2 cellular contexts compared by ENCODE assay signal in the genomic region with DNA sequence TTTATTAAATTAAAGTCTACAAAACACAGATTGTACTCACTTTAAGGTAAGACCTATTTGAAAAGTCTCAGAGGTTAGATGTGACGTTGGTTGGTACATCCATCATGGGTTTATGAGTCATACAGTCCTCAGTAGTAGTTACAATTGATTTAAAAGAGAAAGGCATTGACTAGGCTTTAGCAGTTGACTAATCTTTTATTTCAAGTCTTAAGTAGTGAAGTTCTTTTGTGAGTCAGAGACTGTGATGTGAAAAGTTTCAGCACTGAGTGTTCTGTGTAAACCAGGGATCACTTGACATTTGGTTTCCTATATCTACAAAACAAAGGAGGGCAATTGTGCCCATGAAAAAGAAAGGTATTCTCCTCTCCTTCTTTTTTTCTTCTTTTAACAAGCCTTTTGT.
A peak's percentile ranks its signal among the peaks of the same experiment; 100 is the strongest.
TF ChIP-seq lines count a peak whose summit lies in the region.

No MANE protein-coding gene starts in this region.

TF ChIP-seq in SK-N-SH treated with all-trans-retinoic acid at 6 μM for 48 hours, 23 proteins besides CTCF, POLR2A, EP300 and RAD21 (continued from another document):
- TF ChIP-seq GLIS3 (CRISPR knock-in tag; IDR thresholded peaks at IDR 0.05) (no peak), RARB (CRISPR knock-in tag; IDR thresholded peaks at IDR 0.05) (no peak), ZNF565 (CRISPR knock-in tag; conservative IDR thresholded peaks at IDR 0.05; ENCODE audit: low read depth) (no peak), TOX (CRISPR knock-in tag; IDR thresholded peaks at IDR 0.05; ENCODE audit: borderline replicate concordance) (peak; percentile 97), ZC3H10 (CRISPR knock-in tag; IDR thresholded peaks at IDR 0.05) (peak; percentile 94), ZFP30 (CRISPR knock-in tag; IDR thresholded peaks at IDR 0.05) (no peak), BACH2 (CRISPR knock-in tag; IDR thresholded peaks at IDR 0.05; ENCODE audit: borderline replicate concordance) (no peak), ISL1 (CRISPR knock-in tag; IDR thresholded peaks at IDR 0.05) (peak; percentile 37; the same call in 1 of the 2 replicates), CSDC2 (CRISPR knock-in tag; IDR thresholded peaks at IDR 0.05) (no peak), ZFP3 (CRISPR knock-in tag; IDR thresholded peaks at IDR 0.05) (no peak)
- TF ChIP-seq, protein P1, sequence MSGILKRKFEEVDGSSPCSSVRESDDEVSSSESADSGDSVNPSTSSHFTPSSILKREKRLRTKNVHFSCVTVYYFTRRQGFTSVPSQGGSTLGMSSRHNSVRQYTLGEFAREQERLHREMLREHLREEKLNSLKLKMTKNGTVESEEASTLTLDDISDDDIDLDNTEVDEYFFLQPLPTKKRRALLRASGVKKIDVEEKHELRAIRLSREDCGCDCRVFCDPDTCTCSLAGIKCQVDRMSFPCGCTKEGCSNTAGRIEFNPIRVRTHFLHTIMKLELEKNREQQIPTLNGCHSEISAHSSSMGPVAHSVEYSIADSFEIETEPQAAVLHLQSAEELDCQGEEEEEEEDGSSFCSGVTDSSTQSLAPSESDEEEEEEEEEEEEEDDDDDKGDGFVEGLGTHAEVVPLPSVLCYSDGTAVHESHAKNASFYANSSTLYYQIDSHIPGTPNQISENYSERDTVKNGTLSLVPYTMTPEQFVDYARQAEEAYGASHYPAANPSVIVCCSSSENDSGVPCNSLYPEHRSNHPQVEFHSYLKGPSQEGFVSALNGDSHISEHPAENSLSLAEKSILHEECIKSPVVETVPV (CRISPR knock-in tag; IDR thresholded peaks at IDR 0.05) = no peak; the same call in 1 of the 2 replicates
- TF ChIP-seq, protein P2, sequence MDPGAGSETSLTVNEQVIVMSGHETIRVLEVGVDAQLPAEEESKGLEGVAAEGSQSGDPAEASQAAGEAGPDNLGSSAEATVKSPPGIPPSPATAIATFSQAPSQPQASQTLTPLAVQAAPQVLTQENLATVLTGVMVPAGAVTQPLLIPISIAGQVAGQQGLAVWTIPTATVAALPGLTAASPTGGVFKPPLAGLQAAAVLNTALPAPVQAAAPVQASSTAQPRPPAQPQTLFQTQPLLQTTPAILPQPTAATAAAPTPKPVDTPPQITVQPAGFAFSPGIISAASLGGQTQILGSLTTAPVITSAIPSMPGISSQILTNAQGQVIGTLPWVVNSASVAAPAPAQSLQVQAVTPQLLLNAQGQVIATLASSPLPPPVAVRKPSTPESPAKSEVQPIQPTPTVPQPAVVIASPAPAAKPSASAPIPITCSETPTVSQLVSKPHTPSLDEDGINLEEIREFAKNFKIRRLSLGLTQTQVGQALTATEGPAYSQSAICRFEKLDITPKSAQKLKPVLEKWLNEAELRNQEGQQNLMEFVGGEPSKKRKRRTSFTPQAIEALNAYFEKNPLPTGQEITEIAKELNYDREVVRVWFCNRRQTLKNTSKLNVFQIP (CRISPR knock-in tag; IDR thresholded peaks at IDR 0.05; ENCODE audit: borderline replicate concordance, low read depth) = no peak
- TF ChIP-seq, protein P3, sequence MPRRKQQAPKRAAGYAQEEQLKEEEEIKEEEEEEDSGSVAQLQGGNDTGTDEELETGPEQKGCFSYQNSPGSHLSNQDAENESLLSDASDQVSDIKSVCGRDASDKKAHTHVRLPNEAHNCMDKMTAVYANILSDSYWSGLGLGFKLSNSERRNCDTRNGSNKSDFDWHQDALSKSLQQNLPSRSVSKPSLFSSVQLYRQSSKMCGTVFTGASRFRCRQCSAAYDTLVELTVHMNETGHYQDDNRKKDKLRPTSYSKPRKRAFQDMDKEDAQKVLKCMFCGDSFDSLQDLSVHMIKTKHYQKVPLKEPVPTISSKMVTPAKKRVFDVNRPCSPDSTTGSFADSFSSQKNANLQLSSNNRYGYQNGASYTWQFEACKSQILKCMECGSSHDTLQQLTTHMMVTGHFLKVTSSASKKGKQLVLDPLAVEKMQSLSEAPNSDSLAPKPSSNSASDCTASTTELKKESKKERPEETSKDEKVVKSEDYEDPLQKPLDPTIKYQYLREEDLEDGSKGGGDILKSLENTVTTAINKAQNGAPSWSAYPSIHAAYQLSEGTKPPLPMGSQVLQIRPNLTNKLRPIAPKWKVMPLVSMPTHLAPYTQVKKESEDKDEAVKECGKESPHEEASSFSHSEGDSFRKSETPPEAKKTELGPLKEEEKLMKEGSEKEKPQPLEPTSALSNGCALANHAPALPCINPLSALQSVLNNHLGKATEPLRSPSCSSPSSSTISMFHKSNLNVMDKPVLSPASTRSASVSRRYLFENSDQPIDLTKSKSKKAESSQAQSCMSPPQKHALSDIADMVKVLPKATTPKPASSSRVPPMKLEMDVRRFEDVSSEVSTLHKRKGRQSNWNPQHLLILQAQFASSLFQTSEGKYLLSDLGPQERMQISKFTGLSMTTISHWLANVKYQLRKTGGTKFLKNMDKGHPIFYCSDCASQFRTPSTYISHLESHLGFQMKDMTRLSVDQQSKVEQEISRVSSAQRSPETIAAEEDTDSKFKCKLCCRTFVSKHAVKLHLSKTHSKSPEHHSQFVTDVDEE (CRISPR knock-in tag; IDR thresholded peaks at IDR 0.05) = no peak
TF ChIP-seq in SK-N-SH treated with all-trans-retinoic acid at 6 μM for 48 hours: peak in this region for 4.

TF ChIP-seq in SK-N-SH, 30 proteins besides CTCF, POLR2A, EP300 and RAD21 (continued from another document):
- TF ChIP-seq FOXJ3 (CRISPR knock-in tag; IDR thresholded peaks at IDR 0.05) = no peak
- TF ChIP-seq TEAD4 (IDR thresholded peaks at IDR 0.05; ENCODE audit: borderline replicate concordance, insufficient read depth) = no peak
- TF ChIP-seq, protein P4, sequence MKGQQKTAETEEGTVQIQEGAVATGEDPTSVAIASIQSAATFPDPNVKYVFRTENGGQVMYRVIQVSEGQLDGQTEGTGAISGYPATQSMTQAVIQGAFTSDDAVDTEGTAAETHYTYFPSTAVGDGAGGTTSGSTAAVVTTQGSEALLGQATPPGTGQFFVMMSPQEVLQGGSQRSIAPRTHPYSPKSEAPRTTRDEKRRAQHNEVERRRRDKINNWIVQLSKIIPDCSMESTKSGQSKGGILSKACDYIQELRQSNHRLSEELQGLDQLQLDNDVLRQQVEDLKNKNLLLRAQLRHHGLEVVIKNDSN (IDR thresholded peaks at IDR 0.05; ENCODE audit: borderline replicate concordance, low read depth) = no peak
- no peak for TF ChIP-seq SIN3A (IDR thresholded peaks at IDR 0.05; ENCODE audit: borderline replicate concordance, low read depth, low read length)
- TF ChIP-seq, protein P5, sequence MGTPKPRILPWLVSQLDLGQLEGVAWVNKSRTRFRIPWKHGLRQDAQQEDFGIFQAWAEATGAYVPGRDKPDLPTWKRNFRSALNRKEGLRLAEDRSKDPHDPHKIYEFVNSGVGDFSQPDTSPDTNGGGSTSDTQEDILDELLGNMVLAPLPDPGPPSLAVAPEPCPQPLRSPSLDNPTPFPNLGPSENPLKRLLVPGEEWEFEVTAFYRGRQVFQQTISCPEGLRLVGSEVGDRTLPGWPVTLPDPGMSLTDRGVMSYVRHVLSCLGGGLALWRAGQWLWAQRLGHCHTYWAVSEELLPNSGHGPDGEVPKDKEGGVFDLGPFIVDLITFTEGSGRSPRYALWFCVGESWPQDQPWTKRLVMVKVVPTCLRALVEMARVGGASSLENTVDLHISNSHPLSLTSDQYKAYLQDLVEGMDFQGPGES (IDR thresholded peaks at IDR 0.05; ENCODE audit: low read depth, low read length) = no peak
